In genomic region chr5:157948738-157949410, GRCh38 we compare ENCODE assay signal across 1 cellular context.
TF ChIP-seq lines count a peak whose summit lies in the region.

No MANE protein-coding gene starts in this region.

TF ChIP-seq in HepG2, 621 proteins besides CTCF, POLR2A, EP300 and RAD21 (continued from another document and continues in another):
- TF ChIP-seq FOXP4 (CRISPR knock-in tag; IDR thresholded peaks at IDR 0.05) (no peak), NKX3-1 (CRISPR knock-in tag; IDR thresholded peaks at IDR 0.05) (no peak), THAP9 (CRISPR knock-in tag; IDR thresholded peaks at IDR 0.05; ENCODE audit: borderline replicate concordance) (no peak), DNMT3B (CRISPR knock-in tag; conservative IDR thresholded peaks at IDR 0.05) (no peak), ELF3 (CRISPR knock-in tag; IDR thresholded peaks at IDR 0.05) (0 out of 2 replicates have a peak, but pooled peaks have one; percentile 39), ZNF746 (CRISPR knock-in tag; IDR thresholded peaks at IDR 0.05) (no peak), ZNF350 (CRISPR knock-in tag; IDR thresholded peaks at IDR 0.05; ENCODE audit: borderline replicate concordance, low read depth) (peak; percentile 30; the same call in 1 of the 2 replicates), CBX1 (IDR thresholded peaks at IDR 0.05; ENCODE audit: low read depth) (no peak), BHLHE40 (IDR thresholded peaks at IDR 0.05; ENCODE audit: low read length) (no peak), ZNF75D (CRISPR knock-in tag; IDR thresholded peaks at IDR 0.05; ENCODE audit: borderline replicate concordance) (no peak), ZSCAN9 (CRISPR knock-in tag; IDR thresholded peaks at IDR 0.05; ENCODE audit: borderline replicate concordance) (0 out of 2 replicates have a peak, but pooled peaks have one; percentile 27), ZFP90 (CRISPR knock-in tag; IDR thresholded peaks at IDR 0.05; ENCODE audit: borderline replicate concordance) (no peak), ZNF3 (CRISPR knock-in tag; IDR thresholded peaks at IDR 0.05) (peak; percentile 75; the same call in 1 of the 2 replicates), REXO4 (CRISPR knock-in tag; IDR thresholded peaks at IDR 0.05; ENCODE audit: borderline replicate concordance) (no peak), THAP11 (CRISPR knock-in tag; IDR thresholded peaks at IDR 0.05) (0 out of 2 replicates have a peak, but pooled peaks have one; percentile 28), RBAK (CRISPR knock-in tag; IDR thresholded peaks at IDR 0.05) (no peak), YEATS4 (CRISPR knock-in tag; IDR thresholded peaks at IDR 0.05; ENCODE audit: borderline replicate concordance) (no peak), MTERF4 (CRISPR knock-in tag; IDR thresholded peaks at IDR 0.05) (no peak), GATAD2A (CRISPR knock-in tag; IDR thresholded peaks at IDR 0.05) (peak; percentile 27; the same call in 1 of the 2 replicates), ZNF484 (CRISPR knock-in tag; IDR thresholded peaks at IDR 0.05; ENCODE audit: borderline replicate concordance, low read depth) (no peak), SRF (IDR thresholded peaks at IDR 0.05; ENCODE audit: low read depth, low read length) (peak; percentile 96), STAG1 (CRISPR knock-in tag; IDR thresholded peaks at IDR 0.05) (peak; percentile 71), ISL2 (CRISPR knock-in tag; IDR thresholded peaks at IDR 0.05) (no peak), E2F5 (CRISPR knock-in tag; conservative IDR thresholded peaks at IDR 0.05) (no peak), ATF2 (CRISPR knock-in tag; IDR thresholded peaks at IDR 0.05) (no peak), PCBP1 (IDR thresholded peaks at IDR 0.05; ENCODE audit: borderline replicate concordance, low read depth, low read length) (no peak), USF2 (IDR thresholded peaks at IDR 0.05; ENCODE audit: low read depth, low read length) (no peak), USF2 (CRISPR knock-in tag; IDR thresholded peaks at IDR 0.05; ENCODE audit: borderline replicate concordance) (peak; percentile 69; the same call in 1 of the 2 replicates), HDAC1 (CRISPR knock-in tag; IDR thresholded peaks at IDR 0.05) (no peak), PHB2 (IDR thresholded peaks at IDR 0.05; ENCODE audit: partially characterized antibody) (no peak), MAFK (conservative IDR thresholded peaks at IDR 0.05 in 1 of 2, IDR thresholded peaks at IDR 0.05 in 1 of 2; ENCODE audit: low read length in 2 of 2) (no peak), ZNF710 (CRISPR knock-in tag; IDR thresholded peaks at IDR 0.05; ENCODE audit: borderline replicate concordance) (no peak), SALL1 (CRISPR knock-in tag; IDR thresholded peaks at IDR 0.05) (0 out of 2 replicates have a peak, but pooled peaks have one; percentile 25), SKIL (CRISPR knock-in tag; IDR thresholded peaks at IDR 0.05; ENCODE audit: borderline replicate concordance) (no peak), ZNF580 (CRISPR knock-in tag; IDR thresholded peaks at IDR 0.05; ENCODE audit: borderline replicate concordance, low read depth) (no peak), ZBTB1 (CRISPR knock-in tag; IDR thresholded peaks at IDR 0.05; ENCODE audit: borderline replicate concordance) (no peak), ZIK1 (CRISPR knock-in tag; IDR thresholded peaks at IDR 0.05; ENCODE audit: borderline replicate concordance, low read depth) (no peak), RCOR2 (CRISPR knock-in tag; IDR thresholded peaks at IDR 0.05) (no peak), ZNF879 (CRISPR knock-in tag; IDR thresholded peaks at IDR 0.05) (no peak), XRCC5 (optimal IDR thresholded peaks at IDR 0.05; ENCODE audit: low read length) (peak; percentile 65), HOXA7 (CRISPR knock-in tag; IDR thresholded peaks at IDR 0.05) (no peak), SALL2 (CRISPR knock-in tag; IDR thresholded peaks at IDR 0.05) (no peak), ZNF512 (CRISPR knock-in tag; IDR thresholded peaks at IDR 0.05) (no peak), KLF13 (CRISPR knock-in tag; IDR thresholded peaks at IDR 0.05) (no peak), ZNF619 (CRISPR knock-in tag; IDR thresholded peaks at IDR 0.05) (no peak), ZNF468 (CRISPR knock-in tag; IDR thresholded peaks at IDR 0.05) (no peak)
